8 cellular contexts compared by ENCODE assay signal in genomic region chr10:69802424-69803161, GRCh38. TPM values are rescaled to one million over a fixed set of nuclear protein-coding genes. Genes with fewer than 3 reads are reported as not detected.
DNase-seq lines count a peak whose midpoint lies in the region; ATAC-seq and TF ChIP-seq lines count a peak whose summit lies in the region.

No MANE protein-coding gene starts in this region.

- CTCF ChIA-PET in AG04449 (lab: Yijun Ruan, JAX) = interaction anchor here (0.9 to 20.1 kb wide), 7 partner anchors 9 to 111 kb away, joined by 3 to 259 read pairs (median 4); no protein-coding TSS in a partner anchor

- TF ChIP-seq CTCF in AG04449 (IDR thresholded peaks at IDR 0.05; ENCODE audit: insufficient read depth, low read length, missing control alignments) (peak; percentile 35), omental fat pad (IDR thresholded peaks at IDR 0.05) (no peak)

- H3K36me3 ChIP-seq in muscle layer of colon (ENCODE audit: insufficient read depth, low read length) = no peaks in the 10 kb centered on the region

- peaks cover 0 to 27% of the 10 kb centered on the region in 2 donors for H3K27me3 ChIP-seq in muscle layer of colon (ENCODE audit: control insufficient read depth in 1 of 2, insufficient read depth in 2 of 2, low read length in 2 of 2)

- no peaks in the 10 kb centered on the region for H3K9me3 ChIP-seq in muscle layer of colon (ENCODE audit: low read length)

- no peak for DNase-seq in AG04449 (ENCODE audit: low read depth, low spot score)
- DNase-seq in NCI-H526 treated with DMSO at 0.1 percent for 48 hours (lab: John Stamatoyannopoulos, UW) = peak; percentile 22
- no peak for DNase-seq in activated effector memory CD4-positive, alpha-beta T cell treated with anti-CD3 and anti-CD28 coated beads, Interleukin-2, amount 50 U/mL, for 16 hours
- DNase-seq in DMS79 (lab: John Stamatoyannopoulos, UW) = no peak
- DNase-seq in omental fat pad (ENCODE audit: low spot score) = no peak
- DNase-seq in T-helper 2 cell = no peak

- H3K4me1 ChIP-seq in muscle layer of colon (ENCODE audit: insufficient read depth, low read length) = peaks cover 8% of the 10 kb centered on the region

- H3K4me3 ChIP-seq in AG04449 (ENCODE audit: low read depth, low read length) (peak overlapping the region; percentile 68), muscle layer of colon (ENCODE audit: low read depth in 1 of 2, low read length in 2 of 2) (peak overlapping the region; percentile 49 to 53)

- no peak overlapping the region for H3K27ac ChIP-seq in muscle layer of colon (ENCODE audit: low read depth, low read length)

- POLR2A ChIA-PET in AG04449 (lab: Yijun Ruan, JAX) = no interaction called here

- ATAC-seq in esophagus mucosa (peak; percentile 12), omental fat pad (ENCODE audit: low FRiP score) (no peak)

- no peak overlapping the region for H3K9ac ChIP-seq in muscle layer of colon (ENCODE audit: low read length)

RNA-seq across cellular contexts. Expression of gene COL13A1, which starts 0.9 kb away (rescaled TPM):
- 0.92 TPM for total RNA-seq in esophagus mucosa
- under 1 TPM in 2 of 4 donors, not detected in 2; 0.46 to 0.60 TPM for total RNA-seq in omental fat pad
